In genomic region chr10:11185128-11185665, GRCh38 we compare ENCODE assay signal across 1 cellular context.
TF ChIP-seq lines count a peak whose summit lies in the region.

No MANE protein-coding gene starts in this region.

TF ChIP-seq in GM12878, 131 proteins besides CTCF, POLR2A, EP300 and RAD21:
- TF ChIP-seq ZBTB33 (IDR thresholded peaks at IDR 0.05): peak; percentile 81; the same call in 1 of the 2 replicates
